Comparison of ENCODE assay signal across 1 cellular context in the genomic region with DNA sequence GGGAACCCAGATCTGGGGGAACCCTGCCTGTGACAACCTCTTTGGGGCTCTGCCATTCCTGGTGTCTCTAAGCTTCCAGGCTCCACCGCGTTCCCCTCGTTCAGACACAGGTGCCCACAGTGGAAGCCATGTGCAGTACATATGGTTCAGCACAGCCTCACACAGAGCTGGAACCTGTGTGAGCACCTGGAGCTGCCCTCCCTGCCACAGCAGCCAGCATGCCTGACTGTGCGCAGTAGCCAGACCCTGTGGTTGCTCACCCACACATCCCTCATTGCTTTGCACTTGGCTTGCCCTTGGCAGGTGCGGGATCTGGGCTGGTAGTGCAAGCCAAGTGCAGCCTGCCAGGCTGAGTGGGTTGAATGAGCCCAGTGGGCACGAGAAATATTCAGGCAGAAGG.
TF ChIP-seq lines count a peak whose summit lies in the region.

No MANE protein-coding gene starts in this region.

TF ChIP-seq in H1, 55 proteins besides CTCF, POLR2A, EP300 and RAD21:
- no peak for TF ChIP-seq SUZ12 (IDR thresholded peaks at IDR 0.05; ENCODE audit: low read length)
- TF ChIP-seq RFX5 (IDR thresholded peaks at IDR 0.05; ENCODE audit: borderline replicate concordance, low read depth, low read length) = no peak
- TF ChIP-seq BACH1 (IDR thresholded peaks at IDR 0.05; ENCODE audit: low read length) = no peak
- TF ChIP-seq SRF (IDR thresholded peaks at IDR 0.05; ENCODE audit: low read depth, low read length) = no peak
- no peak for TF ChIP-seq TEAD4 (IDR thresholded peaks at IDR 0.05; ENCODE audit: low read depth, low read length)
- TF ChIP-seq SAP30 (IDR thresholded peaks at IDR 0.05; ENCODE audit: insufficient read depth, insufficient replicate concordance, low read length) = no peak
- no peak for TF ChIP-seq SIX5 (IDR thresholded peaks at IDR 0.05; ENCODE audit: low read depth, low read length)
- TF ChIP-seq CTBP2 (IDR thresholded peaks at IDR 0.05; ENCODE audit: borderline replicate concordance, insufficient read depth, insufficient read length, low read length) = no peak
- TF ChIP-seq, protein P1, sequence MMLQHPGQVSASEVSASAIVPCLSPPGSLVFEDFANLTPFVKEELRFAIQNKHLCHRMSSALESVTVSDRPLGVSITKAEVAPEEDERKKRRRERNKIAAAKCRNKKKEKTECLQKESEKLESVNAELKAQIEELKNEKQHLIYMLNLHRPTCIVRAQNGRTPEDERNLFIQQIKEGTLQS (IDR thresholded peaks at IDR 0.05; ENCODE audit: insufficient read depth, low read depth, low read length) = no peak
- TF ChIP-seq ASH2L (IDR thresholded peaks at IDR 0.05; ENCODE audit: low read length) = no peak
- TF ChIP-seq, protein P2, sequence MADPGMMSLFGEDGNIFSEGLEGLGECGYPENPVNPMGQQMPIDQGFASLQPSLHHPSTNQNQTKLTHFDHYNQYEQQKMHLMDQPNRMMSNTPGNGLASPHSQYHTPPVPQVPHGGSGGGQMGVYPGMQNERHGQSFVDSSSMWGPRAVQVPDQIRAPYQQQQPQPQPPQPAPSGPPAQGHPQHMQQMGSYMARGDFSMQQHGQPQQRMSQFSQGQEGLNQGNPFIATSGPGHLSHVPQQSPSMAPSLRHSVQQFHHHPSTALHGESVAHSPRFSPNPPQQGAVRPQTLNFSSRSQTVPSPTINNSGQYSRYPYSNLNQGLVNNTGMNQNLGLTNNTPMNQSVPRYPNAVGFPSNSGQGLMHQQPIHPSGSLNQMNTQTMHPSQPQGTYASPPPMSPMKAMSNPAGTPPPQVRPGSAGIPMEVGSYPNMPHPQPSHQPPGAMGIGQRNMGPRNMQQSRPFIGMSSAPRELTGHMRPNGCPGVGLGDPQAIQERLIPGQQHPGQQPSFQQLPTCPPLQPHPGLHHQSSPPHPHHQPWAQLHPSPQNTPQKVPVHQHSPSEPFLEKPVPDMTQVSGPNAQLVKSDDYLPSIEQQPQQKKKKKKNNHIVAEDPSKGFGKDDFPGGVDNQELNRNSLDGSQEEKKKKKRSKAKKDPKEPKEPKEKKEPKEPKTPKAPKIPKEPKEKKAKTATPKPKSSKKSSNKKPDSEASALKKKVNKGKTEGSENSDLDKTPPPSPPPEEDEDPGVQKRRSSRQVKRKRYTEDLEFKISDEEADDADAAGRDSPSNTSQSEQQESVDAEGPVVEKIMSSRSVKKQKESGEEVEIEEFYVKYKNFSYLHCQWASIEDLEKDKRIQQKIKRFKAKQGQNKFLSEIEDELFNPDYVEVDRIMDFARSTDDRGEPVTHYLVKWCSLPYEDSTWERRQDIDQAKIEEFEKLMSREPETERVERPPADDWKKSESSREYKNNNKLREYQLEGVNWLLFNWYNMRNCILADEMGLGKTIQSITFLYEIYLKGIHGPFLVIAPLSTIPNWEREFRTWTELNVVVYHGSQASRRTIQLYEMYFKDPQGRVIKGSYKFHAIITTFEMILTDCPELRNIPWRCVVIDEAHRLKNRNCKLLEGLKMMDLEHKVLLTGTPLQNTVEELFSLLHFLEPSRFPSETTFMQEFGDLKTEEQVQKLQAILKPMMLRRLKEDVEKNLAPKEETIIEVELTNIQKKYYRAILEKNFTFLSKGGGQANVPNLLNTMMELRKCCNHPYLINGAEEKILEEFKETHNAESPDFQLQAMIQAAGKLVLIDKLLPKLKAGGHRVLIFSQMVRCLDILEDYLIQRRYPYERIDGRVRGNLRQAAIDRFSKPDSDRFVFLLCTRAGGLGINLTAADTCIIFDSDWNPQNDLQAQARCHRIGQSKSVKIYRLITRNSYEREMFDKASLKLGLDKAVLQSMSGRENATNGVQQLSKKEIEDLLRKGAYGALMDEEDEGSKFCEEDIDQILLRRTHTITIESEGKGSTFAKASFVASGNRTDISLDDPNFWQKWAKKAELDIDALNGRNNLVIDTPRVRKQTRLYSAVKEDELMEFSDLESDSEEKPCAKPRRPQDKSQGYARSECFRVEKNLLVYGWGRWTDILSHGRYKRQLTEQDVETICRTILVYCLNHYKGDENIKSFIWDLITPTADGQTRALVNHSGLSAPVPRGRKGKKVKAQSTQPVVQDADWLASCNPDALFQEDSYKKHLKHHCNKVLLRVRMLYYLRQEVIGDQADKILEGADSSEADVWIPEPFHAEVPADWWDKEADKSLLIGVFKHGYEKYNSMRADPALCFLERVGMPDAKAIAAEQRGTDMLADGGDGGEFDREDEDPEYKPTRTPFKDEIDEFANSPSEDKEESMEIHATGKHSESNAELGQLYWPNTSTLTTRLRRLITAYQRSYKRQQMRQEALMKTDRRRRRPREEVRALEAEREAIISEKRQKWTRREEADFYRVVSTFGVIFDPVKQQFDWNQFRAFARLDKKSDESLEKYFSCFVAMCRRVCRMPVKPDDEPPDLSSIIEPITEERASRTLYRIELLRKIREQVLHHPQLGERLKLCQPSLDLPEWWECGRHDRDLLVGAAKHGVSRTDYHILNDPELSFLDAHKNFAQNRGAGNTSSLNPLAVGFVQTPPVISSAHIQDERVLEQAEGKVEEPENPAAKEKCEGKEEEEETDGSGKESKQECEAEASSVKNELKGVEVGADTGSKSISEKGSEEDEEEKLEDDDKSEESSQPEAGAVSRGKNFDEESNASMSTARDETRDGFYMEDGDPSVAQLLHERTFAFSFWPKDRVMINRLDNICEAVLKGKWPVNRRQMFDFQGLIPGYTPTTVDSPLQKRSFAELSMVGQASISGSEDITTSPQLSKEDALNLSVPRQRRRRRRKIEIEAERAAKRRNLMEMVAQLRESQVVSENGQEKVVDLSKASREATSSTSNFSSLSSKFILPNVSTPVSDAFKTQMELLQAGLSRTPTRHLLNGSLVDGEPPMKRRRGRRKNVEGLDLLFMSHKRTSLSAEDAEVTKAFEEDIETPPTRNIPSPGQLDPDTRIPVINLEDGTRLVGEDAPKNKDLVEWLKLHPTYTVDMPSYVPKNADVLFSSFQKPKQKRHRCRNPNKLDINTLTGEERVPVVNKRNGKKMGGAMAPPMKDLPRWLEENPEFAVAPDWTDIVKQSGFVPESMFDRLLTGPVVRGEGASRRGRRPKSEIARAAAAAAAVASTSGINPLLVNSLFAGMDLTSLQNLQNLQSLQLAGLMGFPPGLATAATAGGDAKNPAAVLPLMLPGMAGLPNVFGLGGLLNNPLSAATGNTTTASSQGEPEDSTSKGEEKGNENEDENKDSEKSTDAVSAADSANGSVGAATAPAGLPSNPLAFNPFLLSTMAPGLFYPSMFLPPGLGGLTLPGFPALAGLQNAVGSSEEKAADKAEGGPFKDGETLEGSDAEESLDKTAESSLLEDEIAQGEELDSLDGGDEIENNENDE (IDR thresholded peaks at IDR 0.05; ENCODE audit: insufficient replicate concordance, low read length) = no peak
- TF ChIP-seq, protein P3, sequence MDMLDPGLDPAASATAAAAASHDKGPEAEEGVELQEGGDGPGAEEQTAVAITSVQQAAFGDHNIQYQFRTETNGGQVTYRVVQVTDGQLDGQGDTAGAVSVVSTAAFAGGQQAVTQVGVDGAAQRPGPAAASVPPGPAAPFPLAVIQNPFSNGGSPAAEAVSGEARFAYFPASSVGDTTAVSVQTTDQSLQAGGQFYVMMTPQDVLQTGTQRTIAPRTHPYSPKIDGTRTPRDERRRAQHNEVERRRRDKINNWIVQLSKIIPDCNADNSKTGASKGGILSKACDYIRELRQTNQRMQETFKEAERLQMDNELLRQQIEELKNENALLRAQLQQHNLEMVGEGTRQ (IDR thresholded peaks at IDR 0.05; ENCODE audit: low read length) = no peak
- TF ChIP-seq GTF2F1 (IDR thresholded peaks at IDR 0.05; ENCODE audit: borderline replicate concordance, low read depth, low read length) = no peak
- TF ChIP-seq SIRT6 (IDR thresholded peaks at IDR 0.05; ENCODE audit: low read length) = no peak
- TF ChIP-seq NANOG (IDR thresholded peaks at IDR 0.05; ENCODE audit: insufficient read depth, low read depth, low read length, poor library complexity, severe bottlenecking) = no peak
- no peak for TF ChIP-seq CEBPB (IDR thresholded peaks at IDR 0.05; ENCODE audit: low read depth, low read length)
- no peak for TF ChIP-seq BCL11A (IDR thresholded peaks at IDR 0.05; ENCODE audit: low read depth in 2 of 2, low read length in 2 of 2)
- no peak for TF ChIP-seq PHF8 (conservative IDR thresholded peaks at IDR 0.05; ENCODE audit: low read depth, low read length)
TF ChIP-seq in H1: peak in this region for 0.
